In the genomic region with DNA sequence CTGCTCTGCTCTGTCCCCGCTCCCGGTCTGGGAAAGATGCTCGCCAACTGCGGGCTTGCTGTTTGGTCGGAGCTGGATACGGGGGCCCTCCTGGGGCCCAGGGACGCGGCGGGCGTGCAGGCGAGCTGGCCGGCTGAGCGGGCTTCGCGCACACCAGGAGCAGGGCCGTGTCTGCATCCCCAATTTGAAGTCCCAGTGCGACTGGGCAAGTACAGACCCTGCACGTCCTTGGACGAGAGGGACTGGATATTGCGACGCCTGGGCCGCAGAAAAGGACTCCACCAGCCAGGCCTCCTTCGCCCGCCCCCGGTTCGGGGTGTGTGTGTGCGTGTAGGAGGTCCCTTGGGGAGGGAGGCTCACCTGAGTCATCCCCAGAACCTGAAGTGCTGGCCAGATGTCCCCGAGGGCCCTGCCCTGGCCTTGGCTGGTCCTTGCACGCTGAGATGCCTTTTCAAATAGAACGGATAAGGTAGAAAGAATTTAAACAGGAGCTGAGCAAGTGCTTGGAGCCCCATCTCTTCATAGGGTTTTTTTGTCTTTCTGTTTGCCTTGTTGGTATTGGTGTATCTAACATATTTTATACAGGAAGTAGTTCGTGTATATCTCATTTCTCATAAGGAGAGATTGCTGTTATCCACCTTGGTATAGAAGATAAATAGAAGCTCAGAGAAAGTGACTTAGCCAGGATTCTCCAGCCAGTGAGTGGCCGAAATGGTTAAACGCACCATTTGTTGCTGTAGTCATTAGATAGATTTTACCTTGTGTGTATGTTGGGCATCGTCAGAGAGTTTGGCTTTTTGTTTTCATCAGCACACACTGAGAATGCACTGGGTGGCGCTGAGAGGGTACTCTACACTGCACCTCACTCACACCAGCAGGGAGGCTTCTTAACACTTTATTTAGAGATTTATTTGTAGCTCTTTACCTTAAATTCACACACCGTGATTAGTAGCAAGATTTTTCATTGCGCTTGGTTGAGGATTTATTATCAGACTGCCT, we compare ENCODE assay signal across 8 cellular contexts. TPM values are rescaled to one million over a fixed set of nuclear protein-coding genes. Genes with fewer than 3 reads are reported as not detected.
DNase-seq lines count a peak whose midpoint lies in the region; ATAC-seq and TF ChIP-seq lines count a peak whose summit lies in the region.

No MANE protein-coding gene starts in this region.

- H3K27ac ChIP-seq in HEK293 (ENCODE audit: extremely low read depth, low read depth, low read length), result peak overlapping the region; percentile 69
- peak overlapping the region; percentile 78 to 98 (median 92) for H3K27ac ChIP-seq in heart right ventricle

- H3K4me1 ChIP-seq in HEK293 (ENCODE audit: control insufficient read depth, insufficient read depth, low read length) (no peaks in the 10 kb centered on the region), heart right ventricle (peaks cover 0 to 57% (median 43%) of the 10 kb centered on the region in 9 donors)

- CTCF ChIA-PET in HEK293 (lab: Yijun Ruan, JAX), result interaction anchor here (0.6 to 1.1 kb wide), 4 partner anchors 202 to 1103 kb away, joined by 3 read pairs; no protein-coding TSS in a partner anchor

- peaks cover 0 to 2% (median 0%) of the 10 kb centered on the region in 7 donors for H3K27me3 ChIP-seq in heart right ventricle

- H3K9me3 ChIP-seq in HEK293 (ENCODE audit: control insufficient read depth, insufficient read depth, low read depth, low read length) (no peaks in the 10 kb centered on the region), heart right ventricle (peaks cover 0 to 6% (median 0%) of the 10 kb centered on the region in 11 donors)

- 9 to 11% methylated on average over 37 of the region's 37 CpGs for WGBS in heart right ventricle, 2 donors

- intact Hi-C loops in heart right ventricle (cut with DNase I), result loop anchor here in 5 of 10 donors (5.0 to 10.0 kb wide), 5 partner anchors 54 to 98 kb away; a partner anchor contains a TSS
- intact Hi-C loops in sciatic nerve (cut with DNase I), result no loop called here

- TF ChIP-seq CTCF in HEK293 (tag by site-specific recombination; IDR thresholded peaks at IDR 0.05), result no peak
- peak; percentile 9 for TF ChIP-seq CTCF in NB4 (IDR thresholded peaks at IDR 0.05; ENCODE audit: low read depth, low read length)
- TF ChIP-seq CTCF in heart right ventricle (IDR thresholded peaks at IDR 0.05), result peak in 3 of 9 donors; percentile 13 to 30 (median 28)

- ATAC-seq in heart right ventricle, result peak in 6 of 8 donors; percentile 14 to 51 (median 31)
- ATAC-seq in sciatic nerve, result peak; percentile 9

- TF ChIP-seq POLR2A in NB4 (IDR thresholded peaks at IDR 0.05; ENCODE audit: extremely low read depth, insufficient read length), result no peak

- DNase-seq in NOMO-1 treated with DMSO at 0.1 percent for 48 hours (lab: John Stamatoyannopoulos, UW; ENCODE audit: unreplicated experiment) (peak; percentile 29), NOMO-1 treated with dmso at 0.1 percent for 144 hours (lab: John Stamatoyannopoulos, UW; ENCODE audit: unreplicated experiment) (no peak), NB4 (ENCODE audit: low read depth) (peak; percentile 62), heart right ventricle (no peak), sciatic nerve (ENCODE audit: low spot score) (no peak), pons (ENCODE audit: low spot score) (no peak)
- peak; percentile 28 for DNase-seq in activated T-helper 9 cell treated with anti-CD3 and anti-CD28 coated beads, Interleukin-2, amount 50 U/mL, for 16 hours (ENCODE audit: low read depth)

- POLR2A ChIA-PET in HEK293 (lab: Yijun Ruan, JAX), result interaction anchor here (1.1 to 2.0 kb wide), 5 partner anchors 15 to 99 kb away, joined by 3 to 19 read pairs (median 4); a partner anchor contains a TSS

- peak overlapping the region; percentile 94 for H3K4me3 ChIP-seq in HEK293 (ENCODE audit: low read depth, low read length)
- peak overlapping the region; percentile 81 for H3K4me3 ChIP-seq in NB4 (ENCODE audit: low read depth, low read length)
- H3K4me3 ChIP-seq in heart right ventricle, result peak overlapping the region; percentile 69 to 98 (median 82)

- H3K36me3 ChIP-seq in HEK293 (ENCODE audit: control insufficient read depth in 2 of 2, insufficient read depth in 1 of 2, low read length in 2 of 2) (no peaks in the 10 kb centered on the region), heart right ventricle (no peaks in the 10 kb centered on the region)

TF ChIP-seq in HEK293, 187 proteins besides CTCF, POLR2A, EP300 and RAD21 (continues in another document):
- TF ChIP-seq GLIS2 (tag by site-specific recombination; IDR thresholded peaks at IDR 0.05) (peak; percentile 64), ZNF571 (tag by site-specific recombination; IDR thresholded peaks at IDR 0.05) (no peak), ZNF175 (tag by site-specific recombination; IDR thresholded peaks at IDR 0.05) (no peak), GLIS1 (tag by site-specific recombination; IDR thresholded peaks at IDR 0.05) (peak; percentile 49), ZNF426 (tag by site-specific recombination; IDR thresholded peaks at IDR 0.05) (no peak), ZNF660 (tag by site-specific recombination; IDR thresholded peaks at IDR 0.05) (no peak), ZNF335 (tag by site-specific recombination; conservative IDR thresholded peaks at IDR 0.05) (peak; percentile 26), ZIC2 (tag by site-specific recombination; IDR thresholded peaks at IDR 0.05) (peak; percentile 6; the same call in 1 of the 2 replicates), EGR2 (tag by site-specific recombination; IDR thresholded peaks at IDR 0.05; ENCODE audit: low read depth) (peak; percentile 74), ZNF223 (tag by site-specific recombination; IDR thresholded peaks at IDR 0.05) (no peak)
- TF ChIP-seq, protein P1, sequence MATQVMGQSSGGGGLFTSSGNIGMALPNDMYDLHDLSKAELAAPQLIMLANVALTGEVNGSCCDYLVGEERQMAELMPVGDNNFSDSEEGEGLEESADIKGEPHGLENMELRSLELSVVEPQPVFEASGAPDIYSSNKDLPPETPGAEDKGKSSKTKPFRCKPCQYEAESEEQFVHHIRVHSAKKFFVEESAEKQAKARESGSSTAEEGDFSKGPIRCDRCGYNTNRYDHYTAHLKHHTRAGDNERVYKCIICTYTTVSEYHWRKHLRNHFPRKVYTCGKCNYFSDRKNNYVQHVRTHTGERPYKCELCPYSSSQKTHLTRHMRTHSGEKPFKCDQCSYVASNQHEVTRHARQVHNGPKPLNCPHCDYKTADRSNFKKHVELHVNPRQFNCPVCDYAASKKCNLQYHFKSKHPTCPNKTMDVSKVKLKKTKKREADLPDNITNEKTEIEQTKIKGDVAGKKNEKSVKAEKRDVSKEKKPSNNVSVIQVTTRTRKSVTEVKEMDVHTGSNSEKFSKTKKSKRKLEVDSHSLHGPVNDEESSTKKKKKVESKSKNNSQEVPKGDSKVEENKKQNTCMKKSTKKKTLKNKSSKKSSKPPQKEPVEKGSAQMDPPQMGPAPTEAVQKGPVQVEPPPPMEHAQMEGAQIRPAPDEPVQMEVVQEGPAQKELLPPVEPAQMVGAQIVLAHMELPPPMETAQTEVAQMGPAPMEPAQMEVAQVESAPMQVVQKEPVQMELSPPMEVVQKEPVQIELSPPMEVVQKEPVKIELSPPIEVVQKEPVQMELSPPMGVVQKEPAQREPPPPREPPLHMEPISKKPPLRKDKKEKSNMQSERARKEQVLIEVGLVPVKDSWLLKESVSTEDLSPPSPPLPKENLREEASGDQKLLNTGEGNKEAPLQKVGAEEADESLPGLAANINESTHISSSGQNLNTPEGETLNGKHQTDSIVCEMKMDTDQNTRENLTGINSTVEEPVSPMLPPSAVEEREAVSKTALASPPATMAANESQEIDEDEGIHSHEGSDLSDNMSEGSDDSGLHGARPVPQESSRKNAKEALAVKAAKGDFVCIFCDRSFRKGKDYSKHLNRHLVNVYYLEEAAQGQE (tag by site-specific recombination; IDR thresholded peaks at IDR 0.05), result no peak
- TF ChIP-seq, protein P2, sequence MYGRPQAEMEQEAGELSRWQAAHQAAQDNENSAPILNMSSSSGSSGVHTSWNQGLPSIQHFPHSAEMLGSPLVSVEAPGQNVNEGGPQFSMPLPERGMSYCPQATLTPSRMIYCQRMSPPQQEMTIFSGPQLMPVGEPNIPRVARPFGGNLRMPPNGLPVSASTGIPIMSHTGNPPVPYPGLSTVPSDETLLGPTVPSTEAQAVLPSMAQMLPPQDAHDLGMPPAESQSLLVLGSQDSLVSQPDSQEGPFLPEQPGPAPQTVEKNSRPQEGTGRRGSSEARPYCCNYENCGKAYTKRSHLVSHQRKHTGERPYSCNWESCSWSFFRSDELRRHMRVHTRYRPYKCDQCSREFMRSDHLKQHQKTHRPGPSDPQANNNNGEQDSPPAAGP (tag by site-specific recombination; IDR thresholded peaks at IDR 0.05), result peak; percentile 87
- TF ChIP-seq, protein P3, sequence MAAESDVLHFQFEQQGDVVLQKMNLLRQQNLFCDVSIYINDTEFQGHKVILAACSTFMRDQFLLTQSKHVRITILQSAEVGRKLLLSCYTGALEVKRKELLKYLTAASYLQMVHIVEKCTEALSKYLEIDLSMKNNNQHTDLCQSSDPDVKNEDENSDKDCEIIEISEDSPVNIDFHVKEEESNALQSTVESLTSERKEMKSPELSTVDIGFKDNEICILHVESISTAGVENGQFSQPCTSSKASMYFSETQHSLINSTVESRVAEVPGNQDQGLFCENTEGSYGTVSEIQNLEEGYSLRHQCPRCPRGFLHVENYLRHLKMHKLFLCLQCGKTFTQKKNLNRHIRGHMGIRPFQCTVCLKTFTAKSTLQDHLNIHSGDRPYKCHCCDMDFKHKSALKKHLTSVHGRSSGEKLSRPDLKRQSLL (tag by site-specific recombination; IDR thresholded peaks at IDR 0.05), result no peak
- TF ChIP-seq, protein P4, sequence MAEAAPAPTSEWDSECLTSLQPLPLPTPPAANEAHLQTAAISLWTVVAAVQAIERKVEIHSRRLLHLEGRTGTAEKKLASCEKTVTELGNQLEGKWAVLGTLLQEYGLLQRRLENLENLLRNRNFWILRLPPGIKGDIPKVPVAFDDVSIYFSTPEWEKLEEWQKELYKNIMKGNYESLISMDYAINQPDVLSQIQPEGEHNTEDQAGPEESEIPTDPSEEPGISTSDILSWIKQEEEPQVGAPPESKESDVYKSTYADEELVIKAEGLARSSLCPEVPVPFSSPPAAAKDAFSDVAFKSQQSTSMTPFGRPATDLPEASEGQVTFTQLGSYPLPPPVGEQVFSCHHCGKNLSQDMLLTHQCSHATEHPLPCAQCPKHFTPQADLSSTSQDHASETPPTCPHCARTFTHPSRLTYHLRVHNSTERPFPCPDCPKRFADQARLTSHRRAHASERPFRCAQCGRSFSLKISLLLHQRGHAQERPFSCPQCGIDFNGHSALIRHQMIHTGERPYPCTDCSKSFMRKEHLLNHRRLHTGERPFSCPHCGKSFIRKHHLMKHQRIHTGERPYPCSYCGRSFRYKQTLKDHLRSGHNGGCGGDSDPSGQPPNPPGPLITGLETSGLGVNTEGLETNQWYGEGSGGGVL (tag by site-specific recombination; IDR thresholded peaks at IDR 0.05), result no peak

RNA-seq across cellular contexts. Expression of a gene that starts 1.1 kb away (rescaled TPM):
- total RNA-seq in heart right ventricle, result 10 to 100 TPM; 24.7 to 33.9 (median 27.8) TPM
- polyA plus RNA-seq in heart right ventricle, result 10 to 100 TPM; 22.1 to 43.4 TPM
- total RNA-seq in sciatic nerve, result 38.9 TPM

RNA-seq across cellular contexts. Expression of a gene that starts 54.9 kb away (rescaled TPM):
- 10 to 100 TPM in 9 of 10 donors, 1 to 10 TPM in 1; 9.4 to 40.8 (median 12.5) TPM for total RNA-seq in heart right ventricle
- polyA plus RNA-seq in heart right ventricle, result 10 to 100 TPM in 1 of 2 donors, 1 to 10 TPM in 1; 5.4 to 15.3 TPM
- total RNA-seq in sciatic nerve, result 23.8 TPM

Comparison
In these comparisons a context has a peak if more than half of its experiments do, and no peak if none do; other contexts are left out.
1. DNase-seq: peak in NOMO-1 treated with DMSO at 0.1 percent for 48 hours (single experiment), NB4 (single experiment) and activated T-helper 9 cell treated with anti-CD3 and anti-CD28 coated beads, Interleukin-2, amount 50 U/mL, for 16 hours (single experiment); none in NOMO-1 treated with dmso at 0.1 percent for 144 hours (single experiment), heart right ventricle (0 of 2), sciatic nerve (single experiment) and pons (single experiment).
2. Peak in every context shown above with its lines, with median percentiles within 50 percentile points of each other: H3K4me3 ChIP-seq.